9 cellular contexts compared by ENCODE assay signal in genomic region chr1:61157420-61157987, GRCh38.
DNase-seq lines count a peak whose midpoint lies in the region; ATAC-seq and TF ChIP-seq lines count a peak whose summit lies in the region.
"Had no signal": no experiment of that assay in that cellular context is flagged by ENCODE, and none has a peak within 500 bp of the region (broad histone marks: within the 10 kb centered on the region; RNA-seq: fewer than 3 reads in every experiment).

No MANE protein-coding gene starts in this region.

- peak; percentile 8 for DNase-seq in stimulated activated CD4-positive, alpha-beta T cell treated with anti-CD3 and anti-CD28 coated beads, Interleukin-15, amount 100 ng/mL, for 24 hours
- no peak for DNase-seq in stimulated activated CD4-positive, alpha-beta T cell treated with anti-CD3 and anti-CD28 coated beads, Interleukin-12 subunit alpha, Interleukin-12 subunit beta, amount 100 ng/mL, for 4 hours
- DNase-seq in astrocyte of the spinal cord (ENCODE audit: low read depth, low spot score): peak; percentile 91
- DNase-seq in left lobe of liver (ENCODE audit: low spot score): no peak
- DNase-seq in NCI-H2227 treated with DMSO at 0.1 percent for 48 hours (lab: John Stamatoyannopoulos, UW): no peak
- no peak for DNase-seq in iPS-NIHi7 (ENCODE audit: extremely low spot score)
- DNase-seq: naive B cell had no signal

- no peak overlapping the region for H3K4me3 ChIP-seq in astrocyte of the spinal cord (ENCODE audit: low read depth, low read length)

- TF ChIP-seq CTCF in astrocyte of the spinal cord (IDR thresholded peaks at IDR 0.05; ENCODE audit: low read depth, low read length): no peak

- ATAC-seq in left lobe of liver (peak; percentile 80), GM21576 (IDR thresholded peaks at IDR 0.05; ENCODE audit: unreplicated experiment) (no peak), HG02623 (IDR thresholded peaks at IDR 0.05; ENCODE audit: unreplicated experiment) (no peak)

- in situ Hi-C loops in astrocyte of the spinal cord (cut with HindIII; ENCODE audit: low sequenced_read_pairs): no loop called here

Comparison
In these comparisons a context has a peak if more than half of its experiments do, and no peak if none do; other contexts are left out.
1. DNase-seq: peak in stimulated activated CD4-positive, alpha-beta T cell treated with anti-CD3 and anti-CD28 coated beads, Interleukin-15, amount 100 ng/mL, for 24 hours (single experiment) and astrocyte of the spinal cord (single experiment); none in stimulated activated CD4-positive, alpha-beta T cell treated with anti-CD3 and anti-CD28 coated beads, Interleukin-12 subunit alpha, Interleukin-12 subunit beta, amount 100 ng/mL, for 4 hours (single experiment), left lobe of liver (single experiment), NCI-H2227 treated with DMSO at 0.1 percent for 48 hours (single experiment) and iPS-NIHi7 (single experiment).